In the genomic region with DNA sequence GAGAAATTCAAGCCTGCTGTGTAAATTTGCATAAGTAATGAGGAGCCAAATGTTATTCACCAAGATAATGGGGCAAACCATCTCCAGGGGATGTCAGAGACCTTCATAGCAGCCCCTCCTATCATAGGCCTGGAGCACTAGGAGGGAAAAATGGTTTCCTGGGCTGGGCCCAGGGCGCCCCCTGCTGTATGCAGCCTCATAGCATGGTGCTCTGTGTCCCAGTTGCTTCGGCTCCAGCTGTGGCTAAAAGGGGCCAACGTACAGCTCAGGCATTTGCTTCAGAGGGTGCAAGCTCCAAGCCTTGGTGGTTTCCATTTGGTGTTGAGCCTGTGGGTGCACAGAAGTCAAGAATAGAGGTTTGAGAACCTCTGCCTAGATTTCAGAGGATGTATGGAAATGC, we compare ENCODE assay signal across 14 cellular contexts.
DNase-seq lines count a peak whose midpoint lies in the region; ATAC-seq and TF ChIP-seq lines count a peak whose summit lies in the region.
"Had no signal": no experiment of that assay in that cellular context is flagged by ENCODE, and none has a peak within 500 bp of the region (broad histone marks: within the 10 kb centered on the region; RNA-seq: fewer than 3 reads in every experiment).

No MANE protein-coding gene starts in this region.

- H3K4me3 ChIP-seq in left lung, result no peak overlapping the region
- H3K4me3 ChIP-seq: tibial artery had no signal

- DNase-seq in NK-92 treated with Interleukin-12 subunit alpha and Interleukin-12 subunit beta, amount 100 ng/mL, for 24 hours (lab: John Stamatoyannopoulos, UW), result peak; percentile 3
- DNase-seq in NK-92 (lab: John Stamatoyannopoulos, UW; ENCODE audit: unreplicated experiment) (no peak), GM10248 (ENCODE audit: extremely low spot score) (no peak), UCSD-AML1 (lab: John Stamatoyannopoulos, UW; ENCODE audit: unreplicated experiment) (peak; percentile 12), left lung (no peak)
- DNase-seq in CD4-positive, alpha-beta T cell, result no peak
- DNase-seq: GOT3, NCI-H1417 treated with DMSO at 0.1 percent for 48 hours, NCI-H524 treated with DMSO at 0.1 percent for 48 hours, retina, tibial artery had no signal

- no peaks in the 10 kb centered on the region for H3K4me1 Mint-ChIP-seq in CD4-positive, alpha-beta T cell (ENCODE audit: low read depth)

- H3K27ac ChIP-seq in left lung, result no peak overlapping the region
- H3K27ac ChIP-seq in CD4-positive, alpha-beta T cell (ENCODE audit: low read depth, low read length), result no peak overlapping the region
- H3K27ac ChIP-seq: epithelial cell of prostate, tibial artery had no signal

- TF ChIP-seq CTCF in GM10248 (IDR thresholded peaks at IDR 0.05; ENCODE audit: control extremely low read depth, extremely low read depth, low read depth, missing control alignments) (peak; percentile 20), left lung (IDR thresholded peaks at IDR 0.05) (no peak)
- TF ChIP-seq CTCF in CD4-positive, alpha-beta T cell (IDR thresholded peaks at IDR 0.05), result no peak

- H3K27me3 ChIP-seq in left lung, result no peaks in the 10 kb centered on the region
- no peaks in the 10 kb centered on the region for H3K27me3 ChIP-seq in CD4-positive, alpha-beta T cell (ENCODE audit: control insufficient read depth, insufficient read depth, low read length)
- H3K27me3 ChIP-seq: tibial artery had no signal

- H3K27ac Mint-ChIP-seq in CD4-positive, alpha-beta T cell, result no peak overlapping the region

- intact Hi-C loops in left lung (cut with DNase I), result no loop called here
- intact Hi-C loops in CD4-positive, alpha-beta T cell (cut with DNase I, micrococcal nuclease), result no loop called here

- CTCF ChIA-PET in GM10248 (lab: Yijun Ruan, JAX), result no interaction called here
- CTCF ChIA-PET in CD4-positive, alpha-beta T cell (lab: Charles Lee), result no interaction called here

- POLR2A ChIA-PET in GM10248 (lab: Yijun Ruan, JAX), result no interaction called here
- POLR2A ChIA-PET in CD4-positive, alpha-beta T cell (lab: Charles Lee), result no interaction called here

- no peaks in the 10 kb centered on the region for H3K36me3 Mint-ChIP-seq in CD4-positive, alpha-beta T cell (ENCODE audit: low read depth)

- no peak overlapping the region for H3K4me3 Mint-ChIP-seq in CD4-positive, alpha-beta T cell

- peak; percentile 33 for ATAC-seq in left lung
- ATAC-seq in CD4-positive, alpha-beta T cell (ENCODE audit: poor library complexity), result no peak
- no peak for ATAC-seq in GM18502 (IDR thresholded peaks at IDR 0.05; ENCODE audit: poor library complexity, unreplicated experiment)
- no peak for ATAC-seq in HG03521 (IDR thresholded peaks at IDR 0.05; ENCODE audit: unreplicated experiment)

- H3K9me3 Mint-ChIP-seq in CD4-positive, alpha-beta T cell, result no peaks in the 10 kb centered on the region

- H3K36me3 ChIP-seq in left lung, result no peaks in the 10 kb centered on the region
- H3K36me3 ChIP-seq: tibial artery had no signal

- no peaks in the 10 kb centered on the region for H3K9me3 ChIP-seq in left lung
- H3K9me3 ChIP-seq in CD4-positive, alpha-beta T cell (ENCODE audit: control insufficient read depth, low read length), result no peaks in the 10 kb centered on the region
- H3K9me3 ChIP-seq: tibial artery had no signal

- H3K27me3 Mint-ChIP-seq in CD4-positive, alpha-beta T cell, result no peaks in the 10 kb centered on the region

- H3K4me1 ChIP-seq in left lung, result no peaks in the 10 kb centered on the region
- H3K4me1 ChIP-seq: tibial artery had no signal

Comparison
In these comparisons a context has a peak if more than half of its experiments do, and no peak if none do; other contexts are left out.
1. DNase-seq: peak in NK-92 treated with Interleukin-12 subunit alpha and Interleukin-12 subunit beta, amount 100 ng/mL, for 24 hours (single experiment) and UCSD-AML1 (single experiment); none in NK-92 (single experiment), GM10248 (single experiment), left lung (0 of 2) and CD4-positive, alpha-beta T cell (0 of 10).